In genomic region chr7:73952266-73952665, GRCh38 we compare ENCODE assay signal across 29 cellular contexts.
"Had no signal": no experiment of that assay in that cellular context is flagged by ENCODE, and none has a peak within 500 bp of the region (broad histone marks: within the 10 kb centered on the region; RNA-seq: fewer than 3 reads in every experiment).

No MANE protein-coding gene starts in this region.

- H3K36me3 ChIP-seq: neutrophil, pancreas, prostate gland, right lobe of liver, sigmoid colon, spleen, suprapubic skin, tibial artery, transverse colon, vagina had no signal

- ATAC-seq: naive thymus-derived CD8-positive, alpha-beta T cell; natural killer cell treated with Interleukin-12 subunit alpha and Interleukin-12 subunit beta and Interleukin-15 and Interleukin-18, amount 100 ng/mL, for 72 hours; pancreas; right cardiac atrium; right lobe of liver; stimulated activated memory B cell treated with anti-CD40 and anti-IgM and Interleukin-4, amounts not matched to agents 10 μg/mL and 1 μg/mL and 100 μg/mL, for 72 hours; stimulated activated naive CD8-positive, alpha-beta T cell treated with anti-CD3 and anti-CD28 coated beads, Interleukin-15, amount 100 ng/mL, for 72 hours; stimulated activated naive CD8-positive, alpha-beta T cell treated with anti-CD3 and anti-CD28 coated beads, Interleukin-15, Interleukin-2, amounts not matched to agents 100 U/mL and 50 U/mL, for 24 hours had no signal

- DNase-seq: naive B cell; naive thymus-derived CD8-positive, alpha-beta T cell; nephron progenitor cell; nucleus accumbens; pancreas; right cardiac atrium; right lobe of liver; sigmoid colon; spleen; stimulated activated CD4-positive, alpha-beta T cell treated with anti-CD3 and anti-CD28 coated beads, Interleukin-12 subunit alpha, Interleukin-12 subunit beta, amount 100 ng/mL, for 4 hours; stimulated activated CD4-positive, alpha-beta T cell treated with anti-CD3 and anti-CD28 coated beads, Interleukin-1b, Interleukin-23, amount 100 ng/mL, for 48 hours; stimulated activated CD4-positive, alpha-beta T cell treated with anti-CD3 and anti-CD28 coated beads, Interleukin-4, amount 100 ng/mL, for 1 hour; stimulated activated CD4-positive, alpha-beta T cell treated with anti-CD3 and anti-CD28 coated beads, Interleukin-4, amount 100 ng/mL, for 4 hours; stimulated activated CD8-positive, alpha-beta memory T cell treated with anti-CD3 and anti-CD28 coated beads, Interleukin-4, amount 100 ng/mL, for 48 hours; stimulated activated naive CD4-positive, alpha-beta T cell; stimulated activated naive CD8-positive, alpha-beta T cell treated with anti-CD3 and anti-CD28 coated beads, Interleukin-15, amount 100 ng/mL, for 72 hours; stimulated activated naive CD8-positive, alpha-beta T cell treated with anti-CD3 and anti-CD28 coated beads, Interleukin-15, Interleukin-2, amounts not matched to agents 100 U/mL and 50 U/mL, for 24 hours; substantia nigra; testis; tibial artery; transverse colon had no signal

- H3K4me3 ChIP-seq: pancreas, prostate gland, right lobe of liver, sigmoid colon, smooth muscle cell, spleen, suprapubic skin, testis, tibial artery, transverse colon, vagina had no signal

- H3K4me2 ChIP-seq: smooth muscle cell had no signal

- H3K27ac ChIP-seq: neutrophil, pancreas, prostate gland, right lobe of liver, sigmoid colon, spleen, suprapubic skin, testis, tibial artery, transverse colon, vagina had no signal

- H3K9me3 ChIP-seq: neutrophil, pancreas, prostate gland, testis, tibial artery, vagina had no signal

- FAIRE-seq: pancreas, urothelium cell line had no signal

- H3K4me1 ChIP-seq: pancreas, prostate gland, right lobe of liver, sigmoid colon, spleen, suprapubic skin, testis, tibial artery, transverse colon, vagina had no signal

- H3K27me3 ChIP-seq: neutrophil, pancreas, right lobe of liver, sigmoid colon, suprapubic skin, testis, tibial artery, transverse colon, vagina had no signal
